ENCODE assay signal across 9 cellular contexts in genomic region chr22:23219787-23220484, GRCh38. TPM values are rescaled to one million over a fixed set of nuclear protein-coding genes. Genes with fewer than 3 reads are reported as not detected.
A peak's percentile ranks its signal among the peaks of the same experiment; 100 is the strongest.
DNase-seq lines count a peak whose midpoint lies in the region; ATAC-seq and TF ChIP-seq lines count a peak whose summit lies in the region.
"Had no signal": no experiment of that assay in that cellular context is flagged by ENCODE, and none has a peak within 500 bp of the region (broad histone marks: within the 10 kb centered on the region; RNA-seq: fewer than 3 reads in every experiment).

No MANE protein-coding gene starts in this region.

- H3K36me3 ChIP-seq in ascending aorta (no peaks in the 10 kb centered on the region), muscle layer of duodenum (ENCODE audit: control insufficient read depth in 1 of 2, insufficient read depth in 2 of 2, low read length in 2 of 2) (no peaks in the 10 kb centered on the region)

- no peak overlapping the region for H3K4me3 ChIP-seq in ascending aorta
- H3K4me3 ChIP-seq in muscle layer of duodenum (ENCODE audit: low read depth in 1 of 2, low read length in 2 of 2) = no peak overlapping the region
- H3K4me3 ChIP-seq: A549 had no signal

- ATAC-seq in HG03066 (IDR thresholded peaks at IDR 0.05; ENCODE audit: low read depth, unreplicated experiment) (peak; percentile 57), HG02981 (IDR thresholded peaks at IDR 0.05; ENCODE audit: unreplicated experiment) (no peak)
- ATAC-seq: A549 had no signal

- H3K27ac ChIP-seq in RWPE1 (peak overlapping the region; percentile 80), ascending aorta (peak overlapping the region; percentile 6 to 75), muscle layer of duodenum (ENCODE audit: low read length) (peak overlapping the region; percentile 16)
- H3K27ac ChIP-seq: A549 had no signal

- intact Hi-C loops in ascending aorta (cut with DNase I) = no loop called here

- CTCF ChIA-PET in RWPE1 (lab: Yijun Ruan, JAX) = interaction anchor here (1.3 kb wide), 1 partner anchor 165 kb away, joined by 3 read pairs; no protein-coding TSS in a partner anchor

- H3K4me1 ChIP-seq in ascending aorta (peaks cover 8 to 88% of the 10 kb centered on the region in 2 donors), muscle layer of duodenum (ENCODE audit: control insufficient read depth in 1 of 2, insufficient read depth in 2 of 2, low read length in 2 of 2) (peaks cover 44 to 52% of the 10 kb centered on the region in 2 donors)

- POLR2A ChIA-PET in RWPE1 (lab: Yijun Ruan, JAX; ENCODE audit: low non-redundant PET) = no interaction called here

- no peaks in the 10 kb centered on the region for H3K9me3 ChIP-seq in ascending aorta
- no peaks in the 10 kb centered on the region for H3K9me3 ChIP-seq in muscle layer of duodenum (ENCODE audit: control insufficient read depth in 1 of 2, low read length in 2 of 2)
- H3K9me3 ChIP-seq: A549 had no signal

- TF ChIP-seq CTCF in RWPE1 (conservative IDR thresholded peaks at IDR 0.05; ENCODE audit: low read depth) = no peak
- no peak for TF ChIP-seq CTCF in ascending aorta (IDR thresholded peaks at IDR 0.05)

- H3K27me3 ChIP-seq in ascending aorta = no peaks in the 10 kb centered on the region
- no peaks in the 10 kb centered on the region for H3K27me3 ChIP-seq in muscle layer of duodenum (ENCODE audit: low read depth, low read length)

- DNase-seq in NCI-H1436 (lab: John Stamatoyannopoulos, UW) (peak; percentile 32), NCI-H1436 treated with DMSO at 0.1 percent for 48 hours (lab: John Stamatoyannopoulos, UW) (no peak), RWPE1 (ENCODE audit: low spot score) (peak; percentile 28), ascending aorta (ENCODE audit: low spot score in 2 of 2) (peak in 1 of 2 donors; percentile 79), NCI-H1092 (lab: John Stamatoyannopoulos, UW) (no peak)

RNA-seq across cellular contexts. Expression of gene BCR, which starts 39.6 kb away (rescaled TPM):
- total RNA-seq in ascending aorta = 216 TPM

Comparison
In these comparisons a context has a peak if more than half of its experiments do, and no peak if none do; other contexts are left out.
1. DNase-seq: peak in NCI-H1436 (single experiment) and RWPE1 (single experiment); none in NCI-H1436 treated with DMSO at 0.1 percent for 48 hours (single experiment) and NCI-H1092 (single experiment).
2. H3K27ac ChIP-seq: peak in every context shown above with its lines; median percentile 80 in RWPE1; 40 in ascending aorta; 16 in muscle layer of duodenum.